ENCODE assay signal across 9 cellular contexts in the genomic region with DNA sequence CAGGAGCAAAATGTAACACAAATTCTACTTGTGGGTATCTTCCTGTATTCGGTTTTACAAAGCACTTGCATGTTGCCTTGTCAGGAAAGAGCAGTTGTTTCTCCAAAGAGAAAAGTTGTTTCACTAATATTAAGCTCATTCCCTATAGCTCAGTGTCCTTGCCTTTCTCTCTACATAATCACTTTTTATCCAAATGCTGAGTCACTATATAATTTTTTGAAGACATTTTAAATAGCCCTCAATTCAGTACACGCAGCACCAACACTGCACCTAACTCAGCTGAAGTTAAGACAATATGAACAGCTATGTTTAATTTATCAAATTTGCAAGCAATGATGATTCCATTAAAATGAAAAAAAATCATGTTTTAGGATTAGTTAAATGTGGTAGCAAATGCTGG. TPM values are rescaled to one million over a fixed set of nuclear protein-coding genes. Genes with fewer than 3 reads are reported as not detected.
DNase-seq lines count a peak whose midpoint lies in the region; ATAC-seq and TF ChIP-seq lines count a peak whose summit lies in the region.
"Had no signal": no experiment of that assay in that cellular context is flagged by ENCODE, and none has a peak within 500 bp of the region (broad histone marks: within the 10 kb centered on the region; RNA-seq: fewer than 3 reads in every experiment).

No MANE protein-coding gene starts in this region.

- peaks cover 14% of the 10 kb centered on the region for H3K4me1 Mint-ChIP-seq in activated T-helper 17 cell treated with anti-CD3 and anti-CD28 coated beads, Interleukin-2, amount 50 U/mL, for 72 hours

- WGBS in testis, 2 donors: 32 to 36% methylated on average over 2 of the region's 2 CpGs

- no peaks in the 10 kb centered on the region for H3K27me3 Mint-ChIP-seq in activated T-helper 17 cell treated with anti-CD3 and anti-CD28 coated beads, Interleukin-2, amount 50 U/mL, for 72 hours

- peak; percentile 26 for DNase-seq in DMS53 (lab: John Stamatoyannopoulos, UW)
- no peak for DNase-seq in DMS53 treated with DMSO at 0.1 percent for 48 hours (lab: John Stamatoyannopoulos, UW; ENCODE audit: unreplicated experiment)
- DNase-seq in lower lobe of right lung: no peak
- no peak for DNase-seq in testis
- no peak for DNase-seq in NCI-H1930 (lab: John Stamatoyannopoulos, UW)
- DNase-seq in RKO (ENCODE audit: low spot score): no peak

- no peaks in the 10 kb centered on the region for H3K9me3 Mint-ChIP-seq in activated T-helper 17 cell treated with anti-CD3 and anti-CD28 coated beads, Interleukin-2, amount 50 U/mL, for 72 hours
- H3K9me3 Mint-ChIP-seq: immature natural killer cell had no signal

- intact Hi-C loops in lower lobe of right lung (cut with DNase I) (no loop called here), testis (cut with DNase I; ENCODE audit: low total_unique reads) (no loop called here)

- no peak for TF ChIP-seq CTCF in lower lobe of right lung (IDR thresholded peaks at IDR 0.05)
- no peak for TF ChIP-seq CTCF in testis (IDR thresholded peaks at IDR 0.05)

- H3K36me3 ChIP-seq in lower lobe of right lung: no peaks in the 10 kb centered on the region
- no peaks in the 10 kb centered on the region for H3K36me3 ChIP-seq in testis (ENCODE audit: low read depth, missing control alignments)

- no peaks in the 10 kb centered on the region for H3K9me3 ChIP-seq in lower lobe of right lung
- no peaks in the 10 kb centered on the region for H3K9me3 ChIP-seq in testis

- no peak for ATAC-seq in activated T-helper 17 cell treated with anti-CD3 and anti-CD28 coated beads, Interleukin-2, amount 50 U/mL, for 72 hours (replicated peaks)
- ATAC-seq in lower lobe of right lung (no peak), GM21576 (IDR thresholded peaks at IDR 0.05; ENCODE audit: unreplicated experiment) (no peak)

- H3K27ac ChIP-seq in lower lobe of right lung (peak overlapping the region; percentile 92), testis (peak overlapping the region; percentile 97 to 98)

- peak overlapping the region; percentile 95 for H3K27ac Mint-ChIP-seq in activated T-helper 17 cell treated with anti-CD3 and anti-CD28 coated beads, Interleukin-2, amount 50 U/mL, for 72 hours

- H3K27me3 ChIP-seq in lower lobe of right lung (ENCODE audit: low read depth) (no peaks in the 10 kb centered on the region), testis (no peaks in the 10 kb centered on the region)

- no peaks in the 10 kb centered on the region for H3K36me3 Mint-ChIP-seq in activated T-helper 17 cell treated with anti-CD3 and anti-CD28 coated beads, Interleukin-2, amount 50 U/mL, for 72 hours (ENCODE audit: low read depth)
- H3K36me3 Mint-ChIP-seq: immature natural killer cell had no signal

- H3K4me1 ChIP-seq in lower lobe of right lung (peaks cover 32% of the 10 kb centered on the region), testis (peaks cover 30% of the 10 kb centered on the region)

- no peak for TF ChIP-seq POLR2A in testis (IDR thresholded peaks at IDR 0.05)

- peak overlapping the region; percentile 56 for H3K4me3 ChIP-seq in lower lobe of right lung
- H3K4me3 ChIP-seq in testis: peak overlapping the region in 1 of 2 donors; percentile 76

- H3K4me3 Mint-ChIP-seq in activated T-helper 17 cell treated with anti-CD3 and anti-CD28 coated beads, Interleukin-2, amount 50 U/mL, for 72 hours: peak overlapping the region; percentile 81

RNA-seq across cellular contexts. Expression of gene MRTFA, which starts 14.5 kb away (rescaled TPM):
- total RNA-seq in activated T-helper 17 cell treated with anti-CD3 and anti-CD28 coated beads, Interleukin-2, amount 50 U/mL, for 72 hours: 10 to 100 TPM; 38.5 to 57.4 TPM
- 54.2 TPM for total RNA-seq in lower lobe of right lung
- total RNA-seq in testis: 100 to 1,000 TPM; 158 to 162 TPM
- 59.5 TPM for polyA plus RNA-seq in testis (ENCODE audit: insufficient read depth, low read depth, low replicate concordance)

RNA-seq across cellular contexts. Expression of gene MCHR1, which starts 28.2 kb away (rescaled TPM):
- total RNA-seq in activated T-helper 17 cell treated with anti-CD3 and anti-CD28 coated beads, Interleukin-2, amount 50 U/mL, for 72 hours: not detected
- total RNA-seq in lower lobe of right lung (not detected), testis (under 1 TPM; 0.47 to 0.62 TPM)
- 0.42 TPM for polyA plus RNA-seq in testis (ENCODE audit: insufficient read depth, low read depth, low replicate concordance)
- polyA plus RNA-seq: immature natural killer cell had no signal
